ENCODE assay signal across 8 cellular contexts in genomic region chr11:17972987-17973386, GRCh38. TPM values are rescaled to one million over a fixed set of nuclear protein-coding genes. Genes with fewer than 3 reads are reported as not detected.
DNase-seq lines count a peak whose midpoint lies in the region; ATAC-seq and TF ChIP-seq lines count a peak whose summit lies in the region.

No MANE protein-coding gene starts in this region.

- H3K9me3 ChIP-seq in Caco-2 (no peaks in the 10 kb centered on the region), stomach (no peaks in the 10 kb centered on the region)

- no peak overlapping the region for H3K4me3 Mint-ChIP-seq in Caco-2 (ENCODE audit: unreplicated experiment)
- no peak overlapping the region for H3K4me3 Mint-ChIP-seq in stimulated activated naive B cell treated with anti-CD40 and anti-IgM and Interleukin-4, amounts not matched to agents 10 μg/mL and 1 μg/mL and 100 μg/mL, for 72 hours

- no peaks in the 10 kb centered on the region for H3K9me3 Mint-ChIP-seq in Caco-2 (ENCODE audit: unreplicated experiment)
- peaks cover 0 to 5% of the 10 kb centered on the region in 2 donors for H3K9me3 Mint-ChIP-seq in stimulated activated naive B cell treated with anti-CD40 and anti-IgM and Interleukin-4, amounts not matched to agents 10 μg/mL and 1 μg/mL and 100 μg/mL, for 72 hours

- intact Hi-C loops in Caco-2 (cut with micrococcal nuclease; ENCODE audit: unreplicated experiment) = loop anchor here (1.0 kb wide), 1 partner anchor 213 kb away; no protein-coding TSS in a partner anchor
- intact Hi-C loops in stomach (cut with DNase I; ENCODE audit: low total_unique reads) = loop anchor here (10.0 kb wide), 1 partner anchor 368 kb away; no protein-coding TSS in a partner anchor

- no peak for ATAC-seq in stimulated activated naive B cell treated with anti-CD40 and anti-IgM and Interleukin-4, amounts not matched to agents 10 μg/mL and 1 μg/mL and 100 μg/mL, for 72 hours (replicated peaks)

- no peak for TF ChIP-seq POLR2A in stomach (IDR thresholded peaks at IDR 0.05)

- TF ChIP-seq EP300 in Ishikawa (IDR thresholded peaks at IDR 0.05; ENCODE audit: borderline replicate concordance) (no peak), stomach (IDR thresholded peaks at IDR 0.05) (no peak)

- no TSS peak for BruUV-seq in Caco-2 (replicated peaks; lab: Mats Ljungman, UMichigan)

- CTCF ChIA-PET in Caco-2 (lab: Charles Lee) = interaction anchor here (0.8 to 2.0 kb wide), 7 partner anchors 14 to 244 kb away, joined by 3 to 26 read pairs (median 4); no protein-coding TSS in a partner anchor

- peaks cover 6% of the 10 kb centered on the region for H3K36me3 Mint-ChIP-seq in Caco-2 (ENCODE audit: insufficient read depth, unreplicated experiment)
- peaks cover 44 to 58% of the 10 kb centered on the region in 2 donors for H3K36me3 Mint-ChIP-seq in stimulated activated naive B cell treated with anti-CD40 and anti-IgM and Interleukin-4, amounts not matched to agents 10 μg/mL and 1 μg/mL and 100 μg/mL, for 72 hours

- no peaks in the 10 kb centered on the region for H3K27me3 ChIP-seq in Caco-2 (replicated peaks; ENCODE audit: control insufficient read depth, insufficient read depth, low read length)
- H3K27me3 ChIP-seq in stomach = no peaks in the 10 kb centered on the region

- POLR2A ChIA-PET in Caco-2 (lab: Charles Lee) = no interaction called here

- H3K36me3 ChIP-seq in Caco-2 (ENCODE audit: control insufficient read depth, insufficient read depth, low read length) = no peaks in the 10 kb centered on the region
- H3K36me3 ChIP-seq in stomach = peaks cover 9 to 67% (median 49%) of the 10 kb centered on the region in 4 donors

- H3K4me3 ChIP-seq in Caco-2 (ENCODE audit: low read depth, low read length) (no peak overlapping the region), stomach (no peak overlapping the region)

- DNase-seq in Caco-2 (peak; percentile 51 to 65), amygdala (lab: John Stamatoyannopoulos, UW) (peak in 32 of 56 donors; percentile 2 to 63 (median 30)), hepatic stellate cell (ENCODE audit: low spot score) (peak; percentile 54), SHP77 (lab: John Stamatoyannopoulos, UW) (no peak), stomach (no peak)
- no peak for DNase-seq in stimulated activated naive B cell treated with anti-CD40 and anti-IgM and Interleukin-4, amounts not matched to agents 10 μg/mL and 1 μg/mL and 100 μg/mL, for 72 hours
- no peak for DNase-seq in stimulated activated naive CD4-positive, alpha-beta T cell (lab: John Stamatoyannopoulos, UW)

- H3K27me3 Mint-ChIP-seq in Caco-2 (ENCODE audit: insufficient read depth, unreplicated experiment) = no peaks in the 10 kb centered on the region
- H3K27me3 Mint-ChIP-seq in stimulated activated naive B cell treated with anti-CD40 and anti-IgM and Interleukin-4, amounts not matched to agents 10 μg/mL and 1 μg/mL and 100 μg/mL, for 72 hours = no peaks in the 10 kb centered on the region

- H3K4me1 ChIP-seq in Caco-2 (no peaks in the 10 kb centered on the region), stomach (no peaks in the 10 kb centered on the region)

- WGBS in stomach, 5 donors = 45 to 65% (median 50%) methylated on average over 5 of the region's 5 CpGs

- TF ChIP-seq CTCF in Caco-2 (IDR thresholded peaks at IDR 0.05; ENCODE audit: insufficient read depth in 1 of 2, low read depth in 1 of 2, low read length in 1 of 2, severe bottlenecking in 1 of 2, unreplicated experiment in 1 of 2) = peak; percentile 41 to 75
- peak in 1 of 7 experiments; percentile 17 for TF ChIP-seq CTCF in stomach (IDR thresholded peaks at IDR 0.05)

- H3K27ac ChIP-seq in stomach = no peak overlapping the region

- H3K27ac Mint-ChIP-seq in Caco-2 (ENCODE audit: unreplicated experiment) = no peak overlapping the region
- H3K27ac Mint-ChIP-seq in stimulated activated naive B cell treated with anti-CD40 and anti-IgM and Interleukin-4, amounts not matched to agents 10 μg/mL and 1 μg/mL and 100 μg/mL, for 72 hours = peak overlapping the region; percentile 59

- no peaks in the 10 kb centered on the region for H3K4me1 Mint-ChIP-seq in Caco-2 (ENCODE audit: low read depth, unreplicated experiment)
- H3K4me1 Mint-ChIP-seq in stimulated activated naive B cell treated with anti-CD40 and anti-IgM and Interleukin-4, amounts not matched to agents 10 μg/mL and 1 μg/mL and 100 μg/mL, for 72 hours = no peaks in the 10 kb centered on the region

- peak; percentile 48 for TF ChIP-seq RAD21 in Ishikawa (IDR thresholded peaks at IDR 0.05; ENCODE audit: low read depth)

TF ChIP-seq in Ishikawa, 13 proteins besides CTCF, POLR2A, EP300 and RAD21:
- no peak for TF ChIP-seq TAF1 (IDR thresholded peaks at IDR 0.05; ENCODE audit: low read depth)
- TF ChIP-seq MAX (IDR thresholded peaks at IDR 0.05) = no peak
- no peak for TF ChIP-seq CREB1 (IDR thresholded peaks at IDR 0.05; ENCODE audit: low read depth)
- no peak for TF ChIP-seq YY1 (IDR thresholded peaks at IDR 0.05; ENCODE audit: low read depth)
- TF ChIP-seq FOXM1 (IDR thresholded peaks at IDR 0.05; ENCODE audit: borderline replicate concordance, low read depth) = no peak
TF ChIP-seq in Ishikawa: peak in this region for 0.

RNA-seq across cellular contexts. Expression of gene SERGEF, which starts 39.9 kb away (rescaled TPM):
- total RNA-seq in Caco-2 (2022) (17.5 and 17.8 TPM in 2 replicates), stomach (100 to 1,000 TPM in 1 of 5 donors, 10 to 100 TPM in 2, 1 to 10 TPM in 1, not detected in 1; 9.3 to 158 (median 20.5) TPM)
- polyA plus RNA-seq in stomach = 100 to 1,000 TPM in 1 of 3 donors, 10 to 100 TPM in 2; 73.5 to 101 (median 86.0) TPM

Comparison
In these comparisons a context has a peak if more than half of its experiments do, and no peak if none do; other contexts are left out.
1. DNase-seq: peak in Caco-2 (2 of 2), amygdala (32 of 56) and hepatic stellate cell (single experiment); none in stimulated activated naive B cell treated with anti-CD40 and anti-IgM and Interleukin-4, amounts not matched to agents 10 μg/mL and 1 μg/mL and 100 μg/mL, for 72 hours (single experiment), SHP77 (0 of 2), stimulated activated naive CD4-positive, alpha-beta T cell (0 of 6) and stomach (single experiment).